In genomic region chr14:105602243-105602750, GRCh38 we compare ENCODE assay signal across 14 cellular contexts.
DNase-seq lines count a peak whose midpoint lies in the region; ATAC-seq and TF ChIP-seq lines count a peak whose summit lies in the region.
"Had no signal": no experiment of that assay in that cellular context is flagged by ENCODE, and none has a peak within 500 bp of the region (broad histone marks: within the 10 kb centered on the region; RNA-seq: fewer than 3 reads in every experiment).

No MANE protein-coding gene starts in this region.

- H3K9me3 ChIP-seq in HCT116 (ENCODE audit: control insufficient read depth in 1 of 2, insufficient read depth in 1 of 2, low read depth in 1 of 2, low read length in 2 of 2) (no peaks in the 10 kb centered on the region), sigmoid colon (no peaks in the 10 kb centered on the region)

- no peak overlapping the region for H3K9ac ChIP-seq in HCT116 (ENCODE audit: low read length)

- H3K27ac Mint-ChIP-seq in chondrocyte (ENCODE audit: unreplicated experiment), result no peak overlapping the region
- no peak overlapping the region for H3K27ac Mint-ChIP-seq in HFFc6
- no peak overlapping the region for H3K27ac Mint-ChIP-seq in activated naive CD4-positive, alpha-beta T cell treated with anti-CD3 and anti-CD28 coated beads, Interleukin-2, amount 10 ng/mL, durations not matched to agents 7 days and 5 days

- TF ChIP-seq RAD21 in HCT116 (IDR thresholded peaks at IDR 0.05; ENCODE audit: low read depth), result no peak

- H3K9me2 ChIP-seq in HCT116 (ENCODE audit: insufficient read depth), result no peaks in the 10 kb centered on the region

- H3K4me3 Mint-ChIP-seq in chondrocyte (ENCODE audit: unreplicated experiment) (no peak overlapping the region), HFFc6 (no peak overlapping the region)
- H3K4me3 Mint-ChIP-seq in activated naive CD4-positive, alpha-beta T cell treated with anti-CD3 and anti-CD28 coated beads, Interleukin-2, amount 10 ng/mL, durations not matched to agents 7 days and 5 days, result no peak overlapping the region
- H3K4me3 Mint-ChIP-seq: CD4-positive, alpha-beta memory T cell had no signal

- no peak overlapping the region for H3K4me3 ChIP-seq in HCT116 (replicated peaks in 1 of 2; ENCODE audit: low read depth in 1 of 2, low read length in 2 of 2)
- no peak overlapping the region for H3K4me3 ChIP-seq in sigmoid colon
- H3K4me3 ChIP-seq: SK-N-MC had no signal

- no peak for TF ChIP-seq CTCF in C4-2B (conservative IDR thresholded peaks at IDR 0.05)
- no peak for TF ChIP-seq CTCF in HCT116 (IDR thresholded peaks at IDR 0.05 in 2 of 3, conservative IDR thresholded peaks at IDR 0.05 in 1 of 3; ENCODE audit: borderline replicate concordance in 1 of 3, insufficient read depth in 1 of 3, low read depth in 2 of 3, low read length in 2 of 3)
- TF ChIP-seq CTCF in chondrocyte (IDR thresholded peaks at IDR 0.05), result no peak
- no peak for TF ChIP-seq CTCF in sigmoid colon (IDR thresholded peaks at IDR 0.05)
- no peak for TF ChIP-seq CTCF in HFFc6 (IDR thresholded peaks at IDR 0.05)

- H3K4me2 ChIP-seq in HCT116 (ENCODE audit: low read length), result peak overlapping the region; percentile 36

- no TSS peak for BruUV-seq in HCT116 (replicated peaks; lab: Mats Ljungman, UMichigan)

- ATAC-seq in HCT116, result peak; percentile 10; the same call in 1 of the 2 replicates

- TF ChIP-seq POLR2A in HCT116 (IDR thresholded peaks at IDR 0.05; ENCODE audit: borderline replicate concordance, extremely low read depth, insufficient read depth, insufficient read length) (no peak), sigmoid colon (IDR thresholded peaks at IDR 0.05) (no peak)

- H3K27me3 ChIP-seq in HCT116 (ENCODE audit: insufficient read depth, low read length) (no peaks in the 10 kb centered on the region), sigmoid colon (no peaks in the 10 kb centered on the region)

- peak overlapping the region; percentile 86 for H3K27ac ChIP-seq in C4-2B
- H3K27ac ChIP-seq in HCT116 (ENCODE audit: low read depth, low read length), result no peak overlapping the region
- no peak overlapping the region for H3K27ac ChIP-seq in sigmoid colon
- H3K27ac ChIP-seq: SK-N-MC had no signal

- H4K20me1 ChIP-seq in HCT116 (ENCODE audit: insufficient read depth), result no peaks in the 10 kb centered on the region

- no peaks in the 10 kb centered on the region for H3K79me2 ChIP-seq in HCT116 (ENCODE audit: insufficient read depth, low read length)

- no peak overlapping the region for H2AFZ ChIP-seq in HCT116 (ENCODE audit: low read depth, low read length, poor library complexity, severe bottlenecking)

- H3K36me3 ChIP-seq in HCT116 (ENCODE audit: control insufficient read depth in 1 of 2, insufficient read depth in 2 of 2, low read length in 2 of 2), result no peaks in the 10 kb centered on the region
- no peaks in the 10 kb centered on the region for H3K36me3 ChIP-seq in sigmoid colon

- CTCF ChIA-PET in HCT116 (lab: Charles Lee), result no interaction called here
- CTCF ChIA-PET in activated naive CD4-positive, alpha-beta T cell treated with anti-CD3 and anti-CD28 coated beads, Interleukin-2, amount 10 ng/mL, durations not matched to agents 7 days and 5 days (lab: Charles Lee), result no interaction called here

- no peaks in the 10 kb centered on the region for H3K36me3 Mint-ChIP-seq in chondrocyte (ENCODE audit: low read depth)
- H3K36me3 Mint-ChIP-seq in HFFc6 (ENCODE audit: low read depth), result no peaks in the 10 kb centered on the region
- no peaks in the 10 kb centered on the region for H3K36me3 Mint-ChIP-seq in activated naive CD4-positive, alpha-beta T cell treated with anti-CD3 and anti-CD28 coated beads, Interleukin-2, amount 10 ng/mL, durations not matched to agents 7 days and 5 days
- H3K36me3 Mint-ChIP-seq: CD4-positive, alpha-beta memory T cell had no signal

- H3K4me1 ChIP-seq in HCT116 (ENCODE audit: control insufficient read depth in 1 of 2, insufficient read depth in 2 of 2, low read length in 2 of 2), result peaks cover 0 to 18% of the 10 kb centered on the region in 2 experiments; a peak in 3 of 4 replicates
- H3K4me1 ChIP-seq in sigmoid colon, result no peaks in the 10 kb centered on the region

- intact Hi-C loops in HCT116 (cut with micrococcal nuclease) (no loop called here), sigmoid colon (cut with DNase I) (no loop called here)

- DNase-seq in HCT116 (ENCODE audit: low read depth, low spot score), result no peak
- peak; percentile 86 for DNase-seq in chondrocyte (ENCODE audit: low spot score)
- DNase-seq in sigmoid colon, result peak; percentile 59
- no peak for DNase-seq in HFFc6
- no peak for DNase-seq in activated naive CD4-positive, alpha-beta T cell treated with anti-CD3 and anti-CD28 coated beads, Interleukin-2, amount 10 ng/mL, durations not matched to agents 7 days and 5 days
- DNase-seq in nucleus accumbens (lab: John Stamatoyannopoulos, UW), result no peak
- DNase-seq: CD4-positive, alpha-beta memory T cell; H7; Kasumi-1; NCI-H1417 treated with DMSO at 0.1 percent for 48 hours; NCI-H2081; NCI-H510A treated with DMSO at 0.1 percent for 48 hours had no signal

- RAD21 ChIA-PET in HCT116 (lab: Charles Lee; ENCODE audit: low non-redundant PET in 1 of 2, low total read pairs in 2 of 2, uncharacterized antibody in 2 of 2, unreplicated experiment in 2 of 2), result no interaction called here

- no peak for TF ChIP-seq EP300 in sigmoid colon (IDR thresholded peaks at IDR 0.05)

- peaks cover 13% of the 10 kb centered on the region for H3K9me3 Mint-ChIP-seq in chondrocyte (ENCODE audit: low read depth)
- H3K9me3 Mint-ChIP-seq in HFFc6, result peaks cover 33% of the 10 kb centered on the region
- no peaks in the 10 kb centered on the region for H3K9me3 Mint-ChIP-seq in activated naive CD4-positive, alpha-beta T cell treated with anti-CD3 and anti-CD28 coated beads, Interleukin-2, amount 10 ng/mL, durations not matched to agents 7 days and 5 days
- H3K9me3 Mint-ChIP-seq: CD4-positive, alpha-beta memory T cell had no signal

- WGBS in sigmoid colon, 2 donors, result 94 to 96% methylated on average over 9 of the region's 9 CpGs

- POLR2A ChIA-PET in HCT116 (lab: Charles Lee), result no interaction called here

- H3K4me1 Mint-ChIP-seq in chondrocyte (ENCODE audit: low read depth) (no peaks in the 10 kb centered on the region), HFFc6 (ENCODE audit: low read depth) (no peaks in the 10 kb centered on the region)
- no peaks in the 10 kb centered on the region for H3K4me1 Mint-ChIP-seq in activated naive CD4-positive, alpha-beta T cell treated with anti-CD3 and anti-CD28 coated beads, Interleukin-2, amount 10 ng/mL, durations not matched to agents 7 days and 5 days
- H3K4me1 Mint-ChIP-seq: CD4-positive, alpha-beta memory T cell had no signal

- H3K27me3 Mint-ChIP-seq in chondrocyte (ENCODE audit: low read depth) (no peaks in the 10 kb centered on the region), HFFc6 (ENCODE audit: insufficient read depth) (no peaks in the 10 kb centered on the region)
- peaks cover 3% of the 10 kb centered on the region for H3K27me3 Mint-ChIP-seq in activated naive CD4-positive, alpha-beta T cell treated with anti-CD3 and anti-CD28 coated beads, Interleukin-2, amount 10 ng/mL, durations not matched to agents 7 days and 5 days
- H3K27me3 Mint-ChIP-seq: CD4-positive, alpha-beta memory T cell had no signal

TF ChIP-seq in HCT116, 20 proteins besides CTCF, POLR2A, EP300 and RAD21:
- TF ChIP-seq EGR1 (IDR thresholded peaks at IDR 0.05; ENCODE audit: low read depth) (no peak), CBX3 (IDR thresholded peaks at IDR 0.05; ENCODE audit: low read depth) (no peak), POLR2AphosphoS5 (IDR thresholded peaks at IDR 0.05; ENCODE audit: low read depth, low read length) (no peak), JUND (IDR thresholded peaks at IDR 0.05) (no peak)

Comparison
In these comparisons a context has a peak if more than half of its experiments do, and no peak if none do; other contexts are left out.
1. DNase-seq: peak in chondrocyte (single experiment) and sigmoid colon (single experiment); none in HCT116 (single experiment), HFFc6 (single experiment), activated naive CD4-positive, alpha-beta T cell treated with anti-CD3 and anti-CD28 coated beads, Interleukin-2, amount 10 ng/mL, durations not matched to agents 7 days and 5 days (single experiment) and nucleus accumbens (0 of 56).